Comparison of ENCODE assay signal across 1 cellular context in the genomic region with DNA sequence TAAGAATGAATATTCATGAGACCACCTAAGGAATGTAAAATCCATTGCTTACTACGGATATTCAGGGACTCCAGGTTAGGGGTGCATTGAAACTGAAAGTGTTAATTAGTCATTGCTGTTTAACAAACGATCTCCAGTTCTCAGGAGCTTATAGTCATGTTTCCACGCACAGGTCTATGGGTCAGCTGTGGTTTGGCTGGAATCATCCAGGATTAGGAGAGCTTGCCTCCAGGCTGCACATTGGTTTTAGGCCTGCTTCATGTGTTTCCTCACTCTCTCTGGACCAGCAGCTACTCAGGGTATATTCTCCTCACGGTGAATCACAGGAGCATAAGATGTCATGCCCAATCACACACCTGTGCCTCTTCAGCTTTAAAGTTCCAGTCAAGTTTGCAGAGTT.
TF ChIP-seq lines count a peak whose summit lies in the region.

No MANE protein-coding gene starts in this region.

TF ChIP-seq in K562, 482 proteins besides CTCF, POLR2A, EP300 and RAD21 (continued from another document):
- TF ChIP-seq, protein P1, sequence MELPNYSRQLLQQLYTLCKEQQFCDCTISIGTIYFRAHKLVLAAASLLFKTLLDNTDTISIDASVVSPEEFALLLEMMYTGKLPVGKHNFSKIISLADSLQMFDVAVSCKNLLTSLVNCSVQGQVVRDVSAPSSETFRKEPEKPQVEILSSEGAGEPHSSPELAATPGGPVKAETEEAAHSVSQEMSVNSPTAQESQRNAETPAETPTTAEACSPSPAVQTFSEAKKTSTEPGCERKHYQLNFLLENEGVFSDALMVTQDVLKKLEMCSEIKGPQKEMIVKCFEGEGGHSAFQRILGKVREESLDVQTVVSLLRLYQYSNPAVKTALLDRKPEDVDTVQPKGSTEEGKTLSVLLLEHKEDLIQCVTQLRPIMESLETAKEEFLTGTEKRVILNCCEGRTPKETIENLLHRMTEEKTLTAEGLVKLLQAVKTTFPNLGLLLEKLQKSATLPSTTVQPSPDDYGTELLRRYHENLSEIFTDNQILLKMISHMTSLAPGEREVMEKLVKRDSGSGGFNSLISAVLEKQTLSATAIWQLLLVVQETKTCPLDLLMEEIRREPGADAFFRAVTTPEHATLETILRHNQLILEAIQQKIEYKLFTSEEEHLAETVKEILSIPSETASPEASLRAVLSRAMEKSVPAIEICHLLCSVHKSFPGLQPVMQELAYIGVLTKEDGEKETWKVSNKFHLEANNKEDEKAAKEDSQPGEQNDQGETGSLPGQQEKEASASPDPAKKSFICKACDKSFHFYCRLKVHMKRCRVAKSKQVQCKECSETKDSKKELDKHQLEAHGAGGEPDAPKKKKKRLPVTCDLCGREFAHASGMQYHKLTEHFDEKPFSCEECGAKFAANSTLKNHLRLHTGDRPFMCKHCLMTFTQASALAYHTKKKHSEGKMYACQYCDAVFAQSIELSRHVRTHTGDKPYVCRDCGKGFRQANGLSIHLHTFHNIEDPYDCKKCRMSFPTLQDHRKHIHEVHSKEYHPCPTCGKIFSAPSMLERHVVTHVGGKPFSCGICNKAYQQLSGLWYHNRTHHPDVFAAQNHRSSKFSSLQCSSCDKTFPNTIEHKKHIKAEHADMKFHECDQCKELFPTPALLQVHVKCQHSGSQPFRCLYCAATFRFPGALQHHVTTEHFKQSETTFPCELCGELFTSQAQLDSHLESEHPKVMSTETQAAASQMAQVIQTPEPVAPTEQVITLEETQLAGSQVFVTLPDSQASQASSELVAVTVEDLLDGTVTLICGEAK (IDR thresholded peaks at IDR 0.05), result no peak
- TF ChIP-seq, protein P1 (CRISPR knock-in tag; IDR thresholded peaks at IDR 0.05), result no peak
